12 cellular contexts compared by ENCODE assay signal in genomic region chr16:56912746-56913703, GRCh38. TPM values are rescaled to one million over a fixed set of nuclear protein-coding genes. Genes with fewer than 3 reads are reported as not detected.
DNase-seq lines count a peak whose midpoint lies in the region; ATAC-seq and TF ChIP-seq lines count a peak whose summit lies in the region.
"Had no signal": no experiment of that assay in that cellular context is flagged by ENCODE, and none has a peak within 500 bp of the region (broad histone marks: within the 10 kb centered on the region; RNA-seq: fewer than 3 reads in every experiment).

No MANE protein-coding gene starts in this region.

- H3K36me3 ChIP-seq in brain microvascular endothelial cell (replicated peaks) (no peaks in the 10 kb centered on the region), testis (ENCODE audit: low read depth, missing control alignments) (no peaks in the 10 kb centered on the region)

- intact Hi-C loops in testis (cut with DNase I; ENCODE audit: low total_unique reads), result no loop called here

- peaks cover 5% of the 10 kb centered on the region for H3K4me1 ChIP-seq in testis

- H3K9me3 ChIP-seq in AG04450 (ENCODE audit: control insufficient read depth, insufficient read depth, low read length), result no peaks in the 10 kb centered on the region; the same call in 1 of the 2 replicates
- H3K9me3 ChIP-seq in testis, result no peaks in the 10 kb centered on the region

- H3K4me1 Mint-ChIP-seq in naive B cell, result peaks cover 67 to 88% (median 84%) of the 10 kb centered on the region in 3 donors

- H3K27ac ChIP-seq in AG04450 (ENCODE audit: low read depth, low read length), result peak overlapping the region; percentile 68
- H3K27ac ChIP-seq in brain microvascular endothelial cell, result peak overlapping the region; percentile 82
- peak overlapping the region in 1 of 2 donors; percentile 71 for H3K27ac ChIP-seq in coronary artery
- H3K27ac ChIP-seq in testis, result no peak overlapping the region
- H3K27ac ChIP-seq: SK-N-MC had no signal

- no peak for TF ChIP-seq CTCF in AG04450 (IDR thresholded peaks at IDR 0.05; ENCODE audit: low read depth, low read length)
- TF ChIP-seq CTCF in brain microvascular endothelial cell (IDR thresholded peaks at IDR 0.05; ENCODE audit: low read depth, low read length, missing control alignments), result no peak
- TF ChIP-seq CTCF in coronary artery (IDR thresholded peaks at IDR 0.05), result no peak
- TF ChIP-seq CTCF in testis (IDR thresholded peaks at IDR 0.05), result no peak

- H3K4me3 Mint-ChIP-seq in naive B cell, result peak overlapping the region; percentile 20 to 91 (median 74)

- 86 to 87% methylated on average over 18 of the region's 18 CpGs for WGBS in testis, 2 donors

- H3K36me3 Mint-ChIP-seq in naive B cell, result peaks cover 6 to 9% of the 10 kb centered on the region in 2 donors

- DNase-seq in AG04450 (ENCODE audit: low read depth, low spot score), result no peak
- DNase-seq in HS-5 (ENCODE audit: low read depth), result peak; percentile 66
- DNase-seq in brain microvascular endothelial cell, result peak; percentile 45
- DNase-seq in naive B cell, result no peak
- no peak for DNase-seq in coronary artery (ENCODE audit: low spot score)
- DNase-seq in iPS-NIHi11 (ENCODE audit: low spot score), result no peak
- no peak for DNase-seq in testis
- no peak for DNase-seq in NCI-H510A treated with DMSO at 0.1 percent for 48 hours (lab: John Stamatoyannopoulos, UW)
- DNase-seq: cerebellar nuclear complex; NCI-H1436; stimulated activated CD8-positive, alpha-beta memory T cell treated with anti-CD3 and anti-CD28 coated beads, Interleukin-4, amount 100 ng/mL, for 48 hours had no signal

- no peak for TF ChIP-seq POLR2A in testis (IDR thresholded peaks at IDR 0.05)

- no peak for ATAC-seq in naive B cell (ENCODE audit: low read depth in 2 of 2)

- H3K9me3 Mint-ChIP-seq in naive B cell, result peaks cover 0 to 12% (median 2%) of the 10 kb centered on the region in 7 donors

- H3K27ac Mint-ChIP-seq in naive B cell, result peak overlapping the region; percentile 99 to 100 (median 100)

- H3K4me3 ChIP-seq in AG04450 (ENCODE audit: low read depth, low read length) (no peak overlapping the region), brain microvascular endothelial cell (ENCODE audit: low read depth, low read length) (no peak overlapping the region), coronary artery (no peak overlapping the region), testis (no peak overlapping the region)
- H3K4me3 ChIP-seq: SK-N-MC had no signal

- H3K27me3 ChIP-seq in AG04450 (ENCODE audit: control insufficient read depth, insufficient read depth, low read length) (no peaks in the 10 kb centered on the region), brain microvascular endothelial cell (replicated peaks) (no peaks in the 10 kb centered on the region), testis (no peaks in the 10 kb centered on the region)

- CTCF ChIA-PET in AG04450 (lab: Charles Lee), result interaction anchor here (1.2 to 1.8 kb wide), 2 partner anchors 24 to 46 kb away, joined by 3 to 9 read pairs; no protein-coding TSS in a partner anchor

- H3K27me3 Mint-ChIP-seq in naive B cell, result no peaks in the 10 kb centered on the region

- in situ Hi-C loops in brain microvascular endothelial cell (cut with HindIII; ENCODE audit: low pct_ligation_motif_present, low sequenced_read_pairs), result no loop called here

- POLR2A ChIA-PET in AG04450 (lab: Yijun Ruan, JAX), result interaction anchor here (0.5 to 2.9 kb wide), 5 partner anchors 13 to 504 kb away, joined by 3 to 9 read pairs (median 4); no protein-coding TSS in a partner anchor

RNA-seq across cellular contexts. Expression of gene HERPUD1, which starts 18.9 kb away (rescaled TPM):
- polyA plus RNA-seq in AG04450 (2011; rRNA removed) (207 and 215 TPM in 2 replicates), naive B cell (ENCODE audit: low read depth in 6 of 6) (1,000 to 10,000 TPM in 1 of 6 donors, 100 to 1,000 TPM in 5; 235 to 1,138 (median 264) TPM), testis (ENCODE audit: insufficient read depth, low read depth, low replicate concordance) (88.9 TPM)
- polyA minus RNA-seq in AG04450 (2011; rRNA and poly(A)+ RNA removed), result 243 and 282 TPM in 2 replicates
- 10 to 100 TPM; 68.0 to 90.8 TPM for total RNA-seq in testis

RNA-seq across cellular contexts. Expression of gene SLC12A3, which starts 48.0 kb away (rescaled TPM):
- polyA plus RNA-seq in AG04450 (2011; rRNA removed) (not detected in 2 replicates), naive B cell (ENCODE audit: low read depth in 6 of 6) (under 1 TPM in 3 of 6 donors, not detected in 3; 0.10 to 0.57 (median 0.26) TPM), testis (ENCODE audit: insufficient read depth, low read depth, low replicate concordance) (0.16 TPM)
- polyA minus RNA-seq in AG04450 (2011; rRNA and poly(A)+ RNA removed), result not detected in 2 replicates
- 1 to 10 TPM in 1 of 2 donors, under 1 TPM in 1; 0.16 to 1.1 TPM for total RNA-seq in testis

RNA-seq across cellular contexts. Expression of gene CETP, which starts 48.7 kb away (rescaled TPM):
- 0.09 and 0.17 TPM in 2 replicates for polyA plus RNA-seq in AG04450 (2011; rRNA removed)
- polyA minus RNA-seq in AG04450 (2011; rRNA and poly(A)+ RNA removed), result not detected in 2 replicates
- polyA plus RNA-seq in naive B cell (ENCODE audit: low read depth in 6 of 6), result under 1 TPM in 4 of 6 donors, not detected in 2; 0.25 to 0.72 (median 0.27) TPM
- under 1 TPM; 0.24 to 0.50 TPM for total RNA-seq in testis
- polyA plus RNA-seq in testis (ENCODE audit: insufficient read depth, low read depth, low replicate concordance), result 0.69 TPM

Comparison
In these comparisons a context has a peak if more than half of its experiments do, and no peak if none do; other contexts are left out.
1. DNase-seq: peak in HS-5 (single experiment) and brain microvascular endothelial cell (single experiment); none in AG04450 (single experiment), naive B cell (single experiment), coronary artery (single experiment), iPS-NIHi11 (single experiment), testis (single experiment) and NCI-H510A treated with DMSO at 0.1 percent for 48 hours (single experiment).
2. H3K27ac ChIP-seq: peak in AG04450 (single experiment) and brain microvascular endothelial cell (single experiment); none in testis (0 of 2).